ENCODE assay signal across 23 cellular contexts in genomic region chr2:68258854-68259253, GRCh38.
"Had no signal": no experiment of that assay in that cellular context is flagged by ENCODE, and none has a peak within 500 bp of the region (broad histone marks: within the 10 kb centered on the region; RNA-seq: fewer than 3 reads in every experiment).

No MANE protein-coding gene starts in this region.

- H3K36me3 Mint-ChIP-seq: activated CD4-positive, alpha-beta memory T cell treated with anti-CD3 and anti-CD28 coated beads for 36 hours; activated naive CD8-positive, alpha-beta T cell treated with anti-CD3 and anti-CD28 coated beads, Interleukin-2, amount 10 ng/mL, durations not matched to agents 7 days and 5 days; natural killer cell treated with Interleukin-12 subunit alpha and Interleukin-12 subunit beta and Interleukin-15 and Interleukin-18, amount 100 ng/mL, for 72 hours had no signal

- DNase-seq: activated B cell treated with CpG ODN at 0.5 μM for 24 hours; activated CD4-positive, alpha-beta memory T cell treated with anti-CD3 and anti-CD28 coated beads for 36 hours; activated CD4-positive, alpha-beta T cell treated with anti-CD3 and anti-CD28 coated beads for 4 hours; activated naive CD4-positive, alpha-beta T cell treated with Interleukin-2 at 50 U/mL for 16 hours; activated naive CD8-positive, alpha-beta T cell treated with anti-CD3 and anti-CD28 coated beads, Interleukin-2, amount 10 ng/mL, durations not matched to agents 7 days and 5 days; activated T-cell treated with anti-CD3 and anti-CD28 coated beads, Interleukin-2, amount 50 U/mL, for 48 hours; amygdala; dermis blood vessel endothelial cell; effector memory CD4-positive, alpha-beta T cell; glutamatergic neuron; hippocampal formation; kidney glomerular epithelial cell; left lung; pancreas; psoas muscle; right cardiac atrium; stimulated activated CD4-positive, alpha-beta T cell treated with anti-CD3 and anti-CD28 coated beads, Interleukin-1b, Interleukin-23, amount 100 ng/mL, for 48 hours; stimulated activated naive CD8-positive, alpha-beta T cell treated with anti-CD3 and anti-CD28 coated beads, Interleukin-15, amount 100 ng/mL, for 72 hours; T-helper 17 cell had no signal

- H3K27me3 ChIP-seq: left lung, suprapubic skin, tibial nerve had no signal

- H3K36me3 ChIP-seq: left lung, pancreas, suprapubic skin, tibial nerve had no signal

- H3K9me3 Mint-ChIP-seq: activated B cell treated with CpG ODN at 0.5 μM for 24 hours; activated CD4-positive, alpha-beta memory T cell treated with anti-CD3 and anti-CD28 coated beads for 36 hours; activated naive CD8-positive, alpha-beta T cell treated with anti-CD3 and anti-CD28 coated beads, Interleukin-2, amount 10 ng/mL, durations not matched to agents 7 days and 5 days; natural killer cell treated with Interleukin-12 subunit alpha and Interleukin-12 subunit beta and Interleukin-15 and Interleukin-18, amount 100 ng/mL, for 72 hours; stimulated activated naive CD8-positive, alpha-beta T cell treated with anti-CD3 and anti-CD28 coated beads, Interleukin-15, amount 100 ng/mL, for 72 hours had no signal

- H3K9me3 ChIP-seq: left lung, pancreas, psoas muscle, suprapubic skin, tibial nerve had no signal

- H3K27me3 Mint-ChIP-seq: activated B cell treated with CpG ODN at 0.5 μM for 24 hours; activated CD4-positive, alpha-beta memory T cell treated with anti-CD3 and anti-CD28 coated beads for 36 hours; natural killer cell treated with Interleukin-12 subunit alpha and Interleukin-12 subunit beta and Interleukin-15 and Interleukin-18, amount 100 ng/mL, for 72 hours; stimulated activated naive CD8-positive, alpha-beta T cell treated with anti-CD3 and anti-CD28 coated beads, Interleukin-15, amount 100 ng/mL, for 72 hours; T-helper 17 cell had no signal

- H3K27ac Mint-ChIP-seq: activated B cell treated with CpG ODN at 0.5 μM for 24 hours; activated CD4-positive, alpha-beta memory T cell treated with anti-CD3 and anti-CD28 coated beads for 36 hours; activated naive CD8-positive, alpha-beta T cell treated with anti-CD3 and anti-CD28 coated beads, Interleukin-2, amount 10 ng/mL, durations not matched to agents 7 days and 5 days; natural killer cell treated with Interleukin-12 subunit alpha and Interleukin-12 subunit beta and Interleukin-15 and Interleukin-18, amount 100 ng/mL, for 72 hours; stimulated activated naive CD8-positive, alpha-beta T cell treated with anti-CD3 and anti-CD28 coated beads, Interleukin-15, amount 100 ng/mL, for 72 hours; T-helper 17 cell had no signal

- H3K4me3 Mint-ChIP-seq: activated B cell treated with CpG ODN at 0.5 μM for 24 hours; activated CD4-positive, alpha-beta memory T cell treated with anti-CD3 and anti-CD28 coated beads for 36 hours; activated naive CD8-positive, alpha-beta T cell treated with anti-CD3 and anti-CD28 coated beads, Interleukin-2, amount 10 ng/mL, durations not matched to agents 7 days and 5 days; natural killer cell treated with Interleukin-12 subunit alpha and Interleukin-12 subunit beta and Interleukin-15 and Interleukin-18, amount 100 ng/mL, for 72 hours; stimulated activated naive CD8-positive, alpha-beta T cell treated with anti-CD3 and anti-CD28 coated beads, Interleukin-15, amount 100 ng/mL, for 72 hours; T-helper 17 cell had no signal

- H3K4me3 ChIP-seq: left lung, pancreas, psoas muscle, skin epidermis, suprapubic skin, tibial nerve had no signal

- H3K27ac ChIP-seq: left lung, pancreas, psoas muscle, skin epidermis, suprapubic skin had no signal
